1 cellular context compared by ENCODE assay signal in genomic region chr7:5582532-5582935, GRCh38.
A peak's percentile ranks its signal among the peaks of the same experiment; 100 is the strongest.
TF ChIP-seq lines count a peak whose summit lies in the region.

No MANE protein-coding gene starts in this region.

TF ChIP-seq in GM12878, 131 proteins besides CTCF, POLR2A, EP300 and RAD21 (continued from another document):
- peak; percentile 61 for TF ChIP-seq NKRF (conservative IDR thresholded peaks at IDR 0.05)
